10 cellular contexts compared by ENCODE assay signal in genomic region chr17:18791402-18791801, GRCh38. TPM values are rescaled to one million over a fixed set of nuclear protein-coding genes. Genes with fewer than 3 reads are reported as not detected.
A peak's percentile ranks its signal among the peaks of the same experiment; 100 is the strongest.
DNase-seq lines count a peak whose midpoint lies in the region; ATAC-seq, FAIRE-seq and TF ChIP-seq lines count a peak whose summit lies in the region.
"Not testable (repeated sequence)": the region's sequence is repeated elsewhere in the genome, so short reads cannot be mapped to it uniquely, and the experiment has no call there.
"Had no signal": no experiment of that assay in that cellular context is flagged by ENCODE, and none has a peak within 500 bp of the region (broad histone marks: within the 10 kb centered on the region; RNA-seq: fewer than 3 reads in every experiment).

No MANE protein-coding gene starts in this region.

- CTCF ChIA-PET in BJ (lab: Yijun Ruan, JAX), result not testable (repeated sequence)

- H3K4me3 ChIP-seq in BJ (ENCODE audit: low read depth, low read length); astrocyte (ENCODE audit: insufficient read depth, low read depth, low read length); epithelial cell of esophagus (ENCODE audit: low read length); psoas muscle: not testable (repeated sequence)

- TF ChIP-seq CTCF in BJ (IDR thresholded peaks at IDR 0.05; ENCODE audit: insufficient read depth, low read depth, low read length) (0 out of 2 replicates have a peak, but pooled peaks have one; percentile 4), epithelial cell of esophagus (IDR thresholded peaks at IDR 0.05; ENCODE audit: insufficient read depth, low read depth, low read length, missing control alignments) (peak; percentile 31), psoas muscle (IDR thresholded peaks at IDR 0.05) (peak; percentile 5)
- TF ChIP-seq CTCF in astrocyte (IDR thresholded peaks at IDR 0.05; ENCODE audit: insufficient read depth, low read depth, low read length), result not testable (repeated sequence)

- POLR2A ChIA-PET in BJ (lab: Charles Lee), result not testable (repeated sequence)

- H3K4me3 Mint-ChIP-seq in T-helper 17 cell; astrocyte (ENCODE audit: unreplicated experiment): not testable (repeated sequence)

- H3K27ac ChIP-seq in astrocyte (ENCODE audit: low read depth, low read length); psoas muscle: not testable (repeated sequence)

- not testable (repeated sequence) for H3K9me3 ChIP-seq in T-helper 17 cell (ENCODE audit: control insufficient read depth, low read length, poor library complexity, severe bottlenecking); astrocyte (ENCODE audit: insufficient read depth, low read depth, low read length); psoas muscle

- not testable (repeated sequence) for H4K20me1 ChIP-seq in astrocyte (ENCODE audit: insufficient read depth, low read length)

- not testable (repeated sequence) for H3K27ac Mint-ChIP-seq in T-helper 17 cell; astrocyte (ENCODE audit: unreplicated experiment)

- not testable (repeated sequence) for H3K27me3 ChIP-seq in BJ (ENCODE audit: control insufficient read depth, insufficient read depth, low read length); astrocyte (ENCODE audit: insufficient read depth, low read length); psoas muscle (ENCODE audit: insufficient read depth in 3 of 3, low read length in 2 of 3)

- not testable (repeated sequence) for H3K79me2 ChIP-seq in astrocyte (ENCODE audit: insufficient read depth, low read length)

- peaks cover 21% of the 10 kb centered on the region for H3K4me1 Mint-ChIP-seq in T-helper 17 cell
- not testable (repeated sequence) for H3K4me1 Mint-ChIP-seq in astrocyte (ENCODE audit: low read depth, unreplicated experiment)

- not testable (repeated sequence) for H3K9me3 Mint-ChIP-seq in astrocyte (ENCODE audit: unreplicated experiment)

- 67% methylated on average over 1 of the region's 1 CpG; no CpG with 5 or more reads in 2 of the 3 donors for WGBS in psoas muscle, 3 donors

- H3K27me3 Mint-ChIP-seq in T-helper 17 cell; astrocyte (ENCODE audit: low read depth, unreplicated experiment): not testable (repeated sequence)

- ATAC-seq in HG03432 (IDR thresholded peaks at IDR 0.05; ENCODE audit: unreplicated experiment) (peak; percentile 52), T-helper 17 cell (peak; percentile 69), left lobe of liver (peak; percentile 74), psoas muscle (peak in 3 of 4 donors; percentile 54 to 74 (median 63))

- FAIRE-seq in GM18507 (lab: Jason Lieb, UNC) (peak; percentile 69), astrocyte (lab: Jason Lieb, UNC) (peak; percentile 76)

- DNase-seq in BJ (ENCODE audit: low read depth); GM18507 (ENCODE audit: extremely low spot score, insufficient read length, low read depth); T-helper 17 cell; astrocyte (ENCODE audit: low read depth); epithelial cell of esophagus (ENCODE audit: low read depth); left lobe of liver (ENCODE audit: low spot score); psoas muscle: not testable (repeated sequence)

- H3K4me1 ChIP-seq in astrocyte (ENCODE audit: insufficient read depth, low read length); psoas muscle: not testable (repeated sequence)

- not testable (repeated sequence) for H3K36me3 ChIP-seq in BJ (ENCODE audit: control insufficient read depth, insufficient read depth, low read length); astrocyte (ENCODE audit: insufficient read depth, low read length)
- peaks cover 0 to 35% of the 10 kb centered on the region in 2 donors for H3K36me3 ChIP-seq in psoas muscle (ENCODE audit: insufficient read depth in 1 of 2, low read depth in 1 of 2)

- H3K4me2 ChIP-seq in astrocyte (ENCODE audit: low read length), result not testable (repeated sequence)

- intact Hi-C loops in psoas muscle (cut with DNase I), result not testable (repeated sequence)

- not testable (repeated sequence) for H3K9ac ChIP-seq in astrocyte (ENCODE audit: low read length)

- H3K36me3 Mint-ChIP-seq in T-helper 17 cell (ENCODE audit: low read depth); astrocyte (ENCODE audit: low read depth, unreplicated experiment): not testable (repeated sequence)

- H2AFZ ChIP-seq in astrocyte (ENCODE audit: low read depth, low read length), result not testable (repeated sequence)

RNA-seq across cellular contexts. Expression of gene TVP23B, which starts 10.4 kb away (rescaled TPM):
- 19.1 and 54.6 TPM in 2 replicates for polyA plus RNA-seq in BJ (2011; rRNA removed)
- polyA minus RNA-seq in BJ (2011; rRNA and poly(A)+ RNA removed), result 23.8 and 24.0 TPM in 2 replicates
- 10 to 100 TPM; 17.2 to 28.6 TPM for total RNA-seq in T-helper 17 cell
- 39.0 and 42.6 TPM in 2 replicates for total RNA-seq in astrocyte
- 21.2 TPM for total RNA-seq in left lobe of liver
- total RNA-seq in psoas muscle, result 10 to 100 TPM; 11.8 to 21.1 (median 15.5) TPM
- polyA plus RNA-seq in psoas muscle, result 10 to 100 TPM; 18.8 to 48.5 (median 40.8) TPM

RNA-seq across cellular contexts. Expression of gene FBXW10, which starts 47.5 kb away (rescaled TPM):
- 0.10 and 0.12 TPM in 2 replicates for polyA plus RNA-seq in BJ (2011; rRNA removed)
- 0.09 TPM in 1 of 2 replicates, not detected in the other for polyA minus RNA-seq in BJ (2011; rRNA and poly(A)+ RNA removed)
- not detected for total RNA-seq in T-helper 17 cell
- not detected in 2 replicates for total RNA-seq in astrocyte
- 0.60 TPM for total RNA-seq in left lobe of liver
- total RNA-seq in psoas muscle, result 1 to 10 TPM in 1 of 4 donors, under 1 TPM in 3; 0.15 to 1.3 (median 0.46) TPM
- polyA plus RNA-seq in psoas muscle, result under 1 TPM; 0.07 to 0.35 (median 0.23) TPM
- total RNA-seq: activated T-helper 1 cell treated with anti-CD3 and anti-CD28 coated beads, Interleukin-12 subunit alpha, Interleukin-12 subunit beta, Interleukin-2, Interleukin-4 antibody, amounts not matched to agents 30 ng/mL and 10 ng/mL and 1 ng/mL, durations not matched to agents 14 hours and 24 hours and 36 hours had no signal
- polyA plus RNA-seq: CD14-positive monocyte had no signal
